Comparison of ENCODE assay signal across 8 cellular contexts in genomic region chr3:69787436-69788168, GRCh38. TPM values are rescaled to one million over a fixed set of nuclear protein-coding genes. Genes with fewer than 3 reads are reported as not detected.
DNase-seq lines count a peak whose midpoint lies in the region; ATAC-seq, FAIRE-seq and TF ChIP-seq lines count a peak whose summit lies in the region.
"Had no signal": no experiment of that assay in that cellular context is flagged by ENCODE, and none has a peak within 500 bp of the region (broad histone marks: within the 10 kb centered on the region; RNA-seq: fewer than 3 reads in every experiment).

No MANE protein-coding gene starts in this region.

- CTCF ChIA-PET in K562 (lab: Yijun Ruan, JAX; ENCODE audit: low intra/inter-chr PET ratio) = no interaction called here
- CTCF ChIA-PET in WTC11 (lab: Charles Lee) = interaction anchor here (1.3 kb wide), 1 partner anchor 97 kb away, joined by 3 read pairs; no protein-coding TSS in a partner anchor

- H3K4me2 ChIP-seq in K562 (ENCODE audit: insufficient read depth, low read length) = no peak overlapping the region

- H3K9me3 Mint-ChIP-seq in type B pancreatic cell = peaks cover 9% of the 10 kb centered on the region
- H3K9me3 Mint-ChIP-seq in WTC11 = peaks cover 4% of the 10 kb centered on the region; the same call in 1 of the 2 replicates

- DNase-seq in HPDE6-E6E7 (ENCODE audit: extremely low spot score) (peak; percentile 1), K562 (ENCODE audit: extremely low read depth in 1 of 4, low spot score in 3 of 4) (no peak), right atrium auricular region (ENCODE audit: low spot score) (no peak), type B pancreatic cell (ENCODE audit: extremely low spot score, unreplicated experiment) (no peak), amygdala (lab: John Stamatoyannopoulos, UW) (no peak), WTC11 (ENCODE audit: low spot score) (no peak)

- H3K4me1 Mint-ChIP-seq in type B pancreatic cell (ENCODE audit: unreplicated experiment) (peaks cover 33% of the 10 kb centered on the region), WTC11 (peaks cover 11% of the 10 kb centered on the region; the same call in 1 of the 2 replicates)

- peaks cover 8 to 54% of the 10 kb centered on the region in 2 experiments; a peak in 4 of 5 replicates for H3K4me1 ChIP-seq in K562 (replicated peaks in 1 of 2; ENCODE audit: control insufficient read depth in 2 of 2, insufficient read depth in 2 of 2, low read length in 2 of 2)
- peaks cover 0 to 67% of the 10 kb centered on the region in 2 donors for H3K4me1 ChIP-seq in right atrium auricular region

- H3K36me3 ChIP-seq in K562 (ENCODE audit: control insufficient read depth, insufficient read depth, low read length) (peaks cover 3% of the 10 kb centered on the region; the same call in 1 of the 3 replicates), right atrium auricular region (no peaks in the 10 kb centered on the region)

- no peak for TF ChIP-seq POLR2A in K562 (conservative IDR thresholded peaks at IDR 0.05)

- H3K36me3 Mint-ChIP-seq in type B pancreatic cell = peaks cover 3% of the 10 kb centered on the region
- H3K36me3 Mint-ChIP-seq in WTC11 = no peaks in the 10 kb centered on the region

- peak overlapping the region; percentile 4 for H3K27ac Mint-ChIP-seq in type B pancreatic cell
- no peak overlapping the region for H3K27ac Mint-ChIP-seq in WTC11

- H3K27ac ChIP-seq in K562 (ENCODE audit: extremely low read depth, low read depth, low read length) (no peak overlapping the region), right atrium auricular region (peak overlapping the region; percentile 55 to 74)

- FAIRE-seq in K562 (lab: Jason Lieb, UNC) = no peak
- FAIRE-seq: TTC549 had no signal

- no peak for TF ChIP-seq RAD21 in K562 (CRISPR knock-in tag; conservative IDR thresholded peaks at IDR 0.05 in 1 of 2, IDR thresholded peaks at IDR 0.05 in 1 of 2)

- no peak overlapping the region for H3K9ac ChIP-seq in K562 (ENCODE audit: insufficient read depth in 1 of 2, low read depth in 2 of 2, low read length in 2 of 2)

- no peaks in the 10 kb centered on the region for H4K20me1 ChIP-seq in K562 (replicated peaks; ENCODE audit: control insufficient read depth, insufficient read depth, low read length)

- TF ChIP-seq CTCF in K562 (IDR thresholded peaks at IDR 0.05 in 2 of 3, conservative IDR thresholded peaks at IDR 0.05 in 1 of 3; ENCODE audit: insufficient read depth in 2 of 3, low read depth in 1 of 3, low read length in 3 of 3) (no peak), right atrium auricular region (IDR thresholded peaks at IDR 0.05) (no peak), type B pancreatic cell (conservative IDR thresholded peaks at IDR 0.05) (no peak), WTC11 (IDR thresholded peaks at IDR 0.05) (no peak)

- intact Hi-C loops in K562 (cut with micrococcal nuclease) = no loop called here

- H2AFZ ChIP-seq in K562 (ENCODE audit: low read depth, low read length) = no peak overlapping the region

- H3K4me3 ChIP-seq in K562 = no peak overlapping the region
- H3K4me3 ChIP-seq in right atrium auricular region = no peak overlapping the region

- no peaks in the 10 kb centered on the region for H3K27me3 ChIP-seq in K562 (ENCODE audit: control insufficient read depth in 2 of 2, insufficient read depth in 2 of 2, low read length in 2 of 2)
- H3K27me3 ChIP-seq in right atrium auricular region = no peaks in the 10 kb centered on the region

- peaks cover 3% of the 10 kb centered on the region for H3K9me1 ChIP-seq in K562 (ENCODE audit: control insufficient read depth, insufficient read depth, low read length)

- H3K4me3 Mint-ChIP-seq in type B pancreatic cell = no peak overlapping the region
- no peak overlapping the region for H3K4me3 Mint-ChIP-seq in WTC11

- TF ChIP-seq EP300 in K562 (IDR thresholded peaks at IDR 0.05; ENCODE audit: low read length) = no peak

- POLR2A ChIA-PET in K562 (lab: Yijun Ruan, JAX) = no interaction called here
- POLR2A ChIA-PET in WTC11 (lab: Charles Lee) = no interaction called here

- no peaks in the 10 kb centered on the region for H3K9me3 ChIP-seq in K562 (replicated peaks; ENCODE audit: control insufficient read depth, insufficient read depth, low read depth, low read length)
- no peaks in the 10 kb centered on the region for H3K9me3 ChIP-seq in right atrium auricular region

- BruUV-seq in K562 (replicated peaks; lab: Mats Ljungman, UMichigan) = no TSS peak

- ATAC-seq in K562 = no peak
- ATAC-seq in GM19324 (IDR thresholded peaks at IDR 0.05; ENCODE audit: low FRiP score, unreplicated experiment) = no peak
- ATAC-seq in WTC11 = no peak

- H3K79me2 ChIP-seq in K562 (ENCODE audit: control insufficient read depth, insufficient read depth, low read length) = peaks cover 58% of the 10 kb centered on the region

- in situ Hi-C loops in K562 (cut with MboI) = no loop called here

- H3K27me3 Mint-ChIP-seq in type B pancreatic cell = no peaks in the 10 kb centered on the region
- no peaks in the 10 kb centered on the region for H3K27me3 Mint-ChIP-seq in WTC11 (ENCODE audit: low read depth)

- 17% methylated on average over 3 of the region's 3 CpGs for WGBS in K562 (ENCODE audit: insufficient coverage, low coverage, missing lambda C conversion rate)

TF ChIP-seq in K562, 482 proteins besides CTCF, POLR2A, EP300 and RAD21 (continues in another document):
- TF ChIP-seq CHCHD3 (CRISPR knock-in tag; IDR thresholded peaks at IDR 0.05) (no peak), E2F8 (IDR thresholded peaks at IDR 0.05; ENCODE audit: low read depth, partially characterized antibody) (no peak), FOSL1 (tag; conservative IDR thresholded peaks at IDR 0.05) (peak; percentile 67)

TF ChIP-seq in WTC11, 78 proteins besides CTCF, POLR2A, EP300 and RAD21 (continues in another document):
- TF ChIP-seq CDX4 (CRISPR knock-in tag; IDR thresholded peaks at IDR 0.05; ENCODE audit: borderline replicate concordance) = no peak
- TF ChIP-seq ZNF416 (CRISPR knock-in tag; IDR thresholded peaks at IDR 0.05) = no peak
- TF ChIP-seq SMAD3 (CRISPR knock-in tag; IDR thresholded peaks at IDR 0.05; ENCODE audit: borderline replicate concordance) = no peak
- TF ChIP-seq ZNF532 (CRISPR knock-in tag; IDR thresholded peaks at IDR 0.05; ENCODE audit: borderline replicate concordance) = no peak
- no peak for TF ChIP-seq ATF1 (CRISPR knock-in tag; IDR thresholded peaks at IDR 0.05)
- no peak for TF ChIP-seq RELA (CRISPR knock-in tag; IDR thresholded peaks at IDR 0.05; ENCODE audit: borderline replicate concordance)
- TF ChIP-seq FOXP1 (CRISPR knock-in tag; IDR thresholded peaks at IDR 0.05; ENCODE audit: borderline replicate concordance) = no peak

RNA-seq across cellular contexts. Expression of gene MITF, which starts 48.3 kb away (rescaled TPM):
- total RNA-seq in K562 (2011; cell fraction: chromatin; rRNA removed; ENCODE audit: low replicate concordance) = 14.1 and 25.5 TPM in 2 replicates
- 10.0 and 11.2 TPM in 2 replicates for total RNA-seq in K562 (2011; cell fraction: nucleolus; rRNA removed)
- total RNA-seq in K562 (2011; cell fraction: nucleoplasm; rRNA removed) = 19.1 and 23.1 TPM in 2 replicates
- total RNA-seq in K562 (2014; rRNA removed) (11.5 and 17.6 TPM in 2 replicates), K562 (2014; rRNA removed; fragmentation: Illumina TruSeq; extraction: Trizol) (11.1 and 13.5 TPM in 2 replicates), K562 (2015; rRNA removed; fragmentation: Illumina TruSeq; extraction: Trizol) (13.4 and 14.2 TPM in 2 replicates), K562 (2021) (14.6 and 16.5 TPM in 2 replicates), right atrium auricular region (10 to 100 TPM; 47.6 to 68.6 TPM), type B pancreatic cell (ENCODE audit: low replicate concordance) (3.2 and 8.7 TPM in 2 replicates), WTC11 (2021) (0.44 to 1.3 TPM (median 1.3 TPM) in 3 replicates)
- polyA plus RNA-seq in K562 (2011; rRNA removed) (9.7 and 10.1 TPM in 2 replicates), K562 (2014; fragmentation: Illumina TruSeq; extraction: Trizol) (10.7 and 14.9 TPM in 2 replicates), K562 (2014; fragmentation: Nextera tagmentation; extraction: Ambion mirVana) (1 to 10 TPM; 5.6 to 9.0 TPM), K562 (2014; rRNA removed) (8.4 and 8.7 TPM in 2 replicates)
- 9.3 and 11.5 TPM in 2 replicates for polyA plus RNA-seq in K562 (2011; cell fraction: cytosol; rRNA removed)
- 11.0 and 11.4 TPM in 2 replicates for polyA plus RNA-seq in K562 (2011; cell fraction: nucleus; rRNA removed)
- polyA plus RNA-seq in K562 (2012) = 7.4 and 9.4 TPM in 2 replicates
- polyA minus RNA-seq in K562 (2011; rRNA and poly(A)+ RNA removed) = 32.4 and 33.9 TPM in 2 replicates
- 11.4 and 11.9 TPM in 2 replicates for polyA minus RNA-seq in K562 (2011; cell fraction: cytosol; rRNA and poly(A)+ RNA removed)
- polyA minus RNA-seq in K562 (2011; cell fraction: nucleus; rRNA and poly(A)+ RNA removed) = 21.8 and 42.0 TPM in 2 replicates
